In genomic region chr22:17613280-17613679, GRCh38 we compare ENCODE assay signal across 9 cellular contexts. TPM values are rescaled to one million over a fixed set of nuclear protein-coding genes. Genes with fewer than 3 reads are reported as not detected.
"Had no signal": no experiment of that assay in that cellular context is flagged by ENCODE, and none has a peak within 500 bp of the region (broad histone marks: within the 10 kb centered on the region; RNA-seq: fewer than 3 reads in every experiment).

No MANE protein-coding gene starts in this region.

- H3K4me2 ChIP-seq: GM23338 had no signal

- H3K27ac Mint-ChIP-seq: GM23338, H9 had no signal

- H3K4me3 Mint-ChIP-seq: GM23338, H9, IgD-negative memory B cell had no signal

- DNase-seq: H9, HCEC 1CT, KG1 had no signal

- H2AFZ ChIP-seq: GM23338 had no signal

- H3K9me3 Mint-ChIP-seq: GM23338, H9, IgD-negative memory B cell had no signal

- H3K36me3 Mint-ChIP-seq: IgD-negative memory B cell had no signal

- H3K27me3 Mint-ChIP-seq: IgD-negative memory B cell had no signal

- FAIRE-seq: H1, H54, HTR-8/SVneo had no signal

- H3K4me3 ChIP-seq: GM23338 had no signal

- H3K4me1 Mint-ChIP-seq: GM23338, H9 had no signal

- ATAC-seq: GM23338 had no signal

RNA-seq across cellular contexts. Expression of gene SLC25A18, which starts 50.0 kb away (rescaled TPM):
- total RNA-seq: HT-29 had no signal
- polyA plus RNA-seq: IgD-negative memory B cell had no signal
